Comparison of ENCODE assay signal across 8 cellular contexts in genomic region chr17:1606352-1606985, GRCh38. TPM values are rescaled to one million over a fixed set of nuclear protein-coding genes. Genes with fewer than 3 reads are reported as not detected.
A peak's percentile ranks its signal among the peaks of the same experiment; 100 is the strongest.
DNase-seq lines count a peak whose midpoint lies in the region; ATAC-seq, FAIRE-seq and TF ChIP-seq lines count a peak whose summit lies in the region.

No MANE protein-coding gene starts in this region.

- peak; percentile 34; the same call in 1 of the 2 replicates for TF ChIP-seq POLR2A in GM12892 (IDR thresholded peaks at IDR 0.05; ENCODE audit: low read depth, low read length)
- no peak for TF ChIP-seq POLR2A in sigmoid colon (IDR thresholded peaks at IDR 0.05)

- ATAC-seq in HG03159 (IDR thresholded peaks at IDR 0.05; ENCODE audit: unreplicated experiment) (no peak), HG02840 (IDR thresholded peaks at IDR 0.05; ENCODE audit: low FRiP score, unreplicated experiment) (no peak)

- H3K36me3 ChIP-seq in HEK293 (ENCODE audit: control insufficient read depth in 2 of 2, insufficient read depth in 1 of 2, low read length in 2 of 2) (no peaks in the 10 kb centered on the region; a peak in 1 of 3 replicates), endocrine pancreas (ENCODE audit: control insufficient read depth, insufficient read depth, low read length) (no peaks in the 10 kb centered on the region), sigmoid colon (no peaks in the 10 kb centered on the region)

- H3K9me3 ChIP-seq in HEK293 (ENCODE audit: control insufficient read depth, insufficient read depth, low read depth, low read length) (no peaks in the 10 kb centered on the region), endocrine pancreas (ENCODE audit: control insufficient read depth, low read length) (no peaks in the 10 kb centered on the region), sigmoid colon (no peaks in the 10 kb centered on the region)

- WGBS in sigmoid colon, 2 donors = 84 to 85% methylated on average over 26 of the region's 26 CpGs

- TF ChIP-seq CTCF in HEK293 (tag by site-specific recombination; IDR thresholded peaks at IDR 0.05) = no peak
- no peak for TF ChIP-seq CTCF in sigmoid colon (IDR thresholded peaks at IDR 0.05)

- H3K4me3 ChIP-seq in HEK293 (ENCODE audit: low read depth, low read length) = no peak overlapping the region
- no peak overlapping the region for H3K4me3 ChIP-seq in endocrine pancreas (ENCODE audit: control insufficient read depth, insufficient read depth, low read length)
- no peak overlapping the region for H3K4me3 ChIP-seq in sigmoid colon

- H3K4me1 ChIP-seq in HEK293 (ENCODE audit: control insufficient read depth, insufficient read depth, low read length) (no peaks in the 10 kb centered on the region), endocrine pancreas (ENCODE audit: control insufficient read depth, insufficient read depth, low read length) (no peaks in the 10 kb centered on the region), sigmoid colon (peaks cover 0 to 14% (median 9%) of the 10 kb centered on the region in 4 donors)

- H3K9ac ChIP-seq in endocrine pancreas (ENCODE audit: control insufficient read depth, insufficient read depth, low read length) = peak overlapping the region; percentile 8

- intact Hi-C loops in sigmoid colon (cut with DNase I) = no loop called here

- H3K27me3 ChIP-seq in endocrine pancreas (ENCODE audit: control insufficient read depth, insufficient read depth, low read length) (no peaks in the 10 kb centered on the region), sigmoid colon (no peaks in the 10 kb centered on the region)

- CTCF ChIA-PET in HEK293 (lab: Yijun Ruan, JAX) = interaction anchor here (0.6 kb wide), 1 partner anchor 33 kb away, joined by 3 read pairs; no protein-coding TSS in a partner anchor

- DNase-seq in GM12892 (ENCODE audit: insufficient read length) (no peak), sigmoid colon (no peak), NCI-H2196 treated with DMSO at 0.1 percent for 48 hours (lab: John Stamatoyannopoulos, UW; ENCODE audit: unreplicated experiment) (no peak), NCI-H226 (no peak)

- H3K27ac ChIP-seq in HEK293 (ENCODE audit: extremely low read depth, low read depth, low read length) (no peak overlapping the region), sigmoid colon (peak overlapping the region; percentile 24 to 58 (median 50))

- FAIRE-seq in GM12892 (lab: Jason Lieb, UNC) = peak; percentile 89

- POLR2A ChIA-PET in HEK293 (lab: Yijun Ruan, JAX) = interaction anchor here (0.6 kb wide), 2 partner anchors 24 to 179 kb away, joined by 3 to 4 read pairs; no protein-coding TSS in a partner anchor

- no peak for TF ChIP-seq EP300 in sigmoid colon (IDR thresholded peaks at IDR 0.05)

TF ChIP-seq in HEK293, 187 proteins besides CTCF, POLR2A, EP300 and RAD21:
- TF ChIP-seq ZIC2 (tag by site-specific recombination; IDR thresholded peaks at IDR 0.05) (0 out of 2 replicates have a peak, but pooled peaks have one; percentile 25), MYNN (tag by site-specific recombination; IDR thresholded peaks at IDR 0.05; ENCODE audit: borderline replicate concordance) (no peak), ZBTB26 (tag by site-specific recombination; optimal IDR thresholded peaks at IDR 0.05) (no peak), ZFHX2 (tag by site-specific recombination; conservative IDR thresholded peaks at IDR 0.05) (peak; percentile 36; the same call in 1 of the 2 replicates), ZNF239 (tag by site-specific recombination; IDR thresholded peaks at IDR 0.05) (no peak)

RNA-seq across cellular contexts. Expression of gene SLC43A2, which starts 22.2 kb away (rescaled TPM):
- 4.9 TPM for polyA plus RNA-seq in GM12892 (2012; ENCODE audit: missing spikeins)
- 1 to 10 TPM; 7.1 to 9.2 (median 7.9) TPM for total RNA-seq in sigmoid colon
- 10 to 100 TPM in 1 of 3 donors, 1 to 10 TPM in 2; 2.4 to 16.5 (median 4.4) TPM for polyA plus RNA-seq in sigmoid colon

RNA-seq across cellular contexts. Expression of gene SCARF1, which starts 39.1 kb away (rescaled TPM):
- polyA plus RNA-seq in GM12892 (2012; ENCODE audit: missing spikeins) = 0.64 TPM
- 10 to 100 TPM in 1 of 4 donors, 1 to 10 TPM in 3; 4.3 to 10.2 (median 5.9) TPM for total RNA-seq in sigmoid colon
- polyA plus RNA-seq in sigmoid colon = 1 to 10 TPM; 2.1 to 7.5 (median 2.4) TPM

RNA-seq across cellular contexts. Expression of gene RILP, which starts 43.2 kb away (rescaled TPM):
- 2.1 TPM for polyA plus RNA-seq in GM12892 (2012; ENCODE audit: missing spikeins)
- total RNA-seq in sigmoid colon = 10 to 100 TPM; 13.6 to 33.0 (median 19.0) TPM
- polyA plus RNA-seq in sigmoid colon = 10 to 100 TPM; 28.5 to 40.5 (median 37.8) TPM

RNA-seq across cellular contexts. Expression of gene PITPNA, which starts 43.9 kb away (rescaled TPM):
- 53.9 TPM for polyA plus RNA-seq in GM12892 (2012; ENCODE audit: missing spikeins)
- total RNA-seq in sigmoid colon = 10 to 100 TPM; 28.5 to 45.1 (median 34.4) TPM
- polyA plus RNA-seq in sigmoid colon = 10 to 100 TPM; 33.8 to 41.9 (median 37.8) TPM
